Comparison of ENCODE assay signal across 16 cellular contexts in genomic region chr18:71471963-71472725, GRCh38.
DNase-seq lines count a peak whose midpoint lies in the region; ATAC-seq, FAIRE-seq and TF ChIP-seq lines count a peak whose summit lies in the region.
"Had no signal": no experiment of that assay in that cellular context is flagged by ENCODE, and none has a peak within 500 bp of the region (broad histone marks: within the 10 kb centered on the region; RNA-seq: fewer than 3 reads in every experiment).

No MANE protein-coding gene starts in this region.

- H3K27me3 ChIP-seq in neural progenitor cell (no peaks in the 10 kb centered on the region), tibial nerve (no peaks in the 10 kb centered on the region)
- H3K27me3 ChIP-seq: BLaER1, SJSA1 had no signal

- H3K9ac ChIP-seq in kidney (ENCODE audit: low read length in 2 of 2) (no peak overlapping the region), neural progenitor cell (no peak overlapping the region)
- H3K9ac ChIP-seq: BLaER1 had no signal

- TF ChIP-seq EP300 in tibial nerve (IDR thresholded peaks at IDR 0.05): no peak

- no peaks in the 10 kb centered on the region for H4K20me1 ChIP-seq in neural progenitor cell (ENCODE audit: low read depth)
- H4K20me1 ChIP-seq: BLaER1 had no signal

- H3F3A ChIP-seq in neural progenitor cell (ENCODE audit: low read depth): no peaks in the 10 kb centered on the region

- DNase-seq in Daoy (ENCODE audit: low read depth) (peak; percentile 36), RCC 7860 (ENCODE audit: low spot score) (peak; percentile 8), kidney (peak; percentile 74), neural progenitor cell (ENCODE audit: low spot score) (peak; percentile 37), mesothelial cell of epicardium (ENCODE audit: low spot score in 2 of 2, unreplicated experiment in 2 of 2) (no peak), left lobe of liver (ENCODE audit: low spot score) (no peak), tibial nerve (ENCODE audit: low spot score in 2 of 2) (no peak)
- DNase-seq: CD8-positive, alpha-beta memory T cell; Kasumi-1; NCI-H1105; NCI-H187 had no signal

- H3K27me3 Mint-ChIP-seq in neural progenitor cell (ENCODE audit: insufficient read depth, low read depth) (no peaks in the 10 kb centered on the region), mesothelial cell of epicardium (ENCODE audit: low read depth) (no peaks in the 10 kb centered on the region)
- H3K27me3 Mint-ChIP-seq: CD8-positive, alpha-beta memory T cell; IgD-negative memory B cell had no signal

- no peak overlapping the region for H3K4me2 ChIP-seq in neural progenitor cell
- H3K4me2 ChIP-seq: BLaER1 had no signal

- no peak for ATAC-seq in left lobe of liver

- H3K4me3 Mint-ChIP-seq in neural progenitor cell (no peak overlapping the region), mesothelial cell of epicardium (no peak overlapping the region)
- H3K4me3 Mint-ChIP-seq: CD8-positive, alpha-beta memory T cell; IgD-negative memory B cell had no signal

- H3K4me3 ChIP-seq in kidney (ENCODE audit: low read length in 2 of 2): peak overlapping the region in 1 of 2 donors; percentile 27
- no peak overlapping the region for H3K4me3 ChIP-seq in neural progenitor cell
- no peak overlapping the region for H3K4me3 ChIP-seq in tibial nerve
- H3K4me3 ChIP-seq: BLaER1, HAP-1, SJSA1 had no signal

- WGBS in tibial nerve, 2 donors: 81 to 82% methylated on average over 19 of the region's 19 CpGs

- H3K36me3 ChIP-seq in kidney (ENCODE audit: control insufficient read depth in 1 of 2, insufficient read depth in 2 of 2, low read length in 2 of 2) (no peaks in the 10 kb centered on the region), neural progenitor cell (no peaks in the 10 kb centered on the region), tibial nerve (no peaks in the 10 kb centered on the region)
- H3K36me3 ChIP-seq: BLaER1, HAP-1, SJSA1 had no signal

- H3K9me3 Mint-ChIP-seq in neural progenitor cell (no peaks in the 10 kb centered on the region), mesothelial cell of epicardium (peaks cover 7% of the 10 kb centered on the region)

- H3K36me3 Mint-ChIP-seq in neural progenitor cell (no peaks in the 10 kb centered on the region), mesothelial cell of epicardium (no peaks in the 10 kb centered on the region)
- H3K36me3 Mint-ChIP-seq: CD8-positive, alpha-beta memory T cell had no signal

- no peak for TF ChIP-seq POLR2A in tibial nerve (IDR thresholded peaks at IDR 0.05)

- peak overlapping the region in 1 of 2 donors; percentile 18 for H3K27ac ChIP-seq in kidney (ENCODE audit: low read depth in 2 of 2, low read length in 2 of 2)
- no peak overlapping the region for H3K27ac ChIP-seq in neural progenitor cell
- H3K27ac ChIP-seq in tibial nerve: no peak overlapping the region
- H3K27ac ChIP-seq: BLaER1, RWPE1, SJSA1 had no signal

- H3K9me3 ChIP-seq in kidney (ENCODE audit: control insufficient read depth in 1 of 2, low read length in 2 of 2) (no peaks in the 10 kb centered on the region), neural progenitor cell (ENCODE audit: low read depth) (no peaks in the 10 kb centered on the region), tibial nerve (no peaks in the 10 kb centered on the region)
- H3K9me3 ChIP-seq: BLaER1, HAP-1 had no signal

- no peaks in the 10 kb centered on the region for H3K79me2 ChIP-seq in neural progenitor cell (ENCODE audit: low read depth)

- FAIRE-seq in RCC 7860 (lab: Jason Lieb, UNC): no peak
- no peak for FAIRE-seq in kidney (lab: Jason Lieb, UNC)

- TF ChIP-seq CTCF in kidney (IDR thresholded peaks at IDR 0.05; ENCODE audit: borderline replicate concordance, extremely low read depth, insufficient read depth): no peak
- no peak for TF ChIP-seq CTCF in neural progenitor cell (IDR thresholded peaks at IDR 0.05)
- TF ChIP-seq CTCF in mesothelial cell of epicardium (IDR thresholded peaks at IDR 0.05; ENCODE audit: unreplicated experiment): no peak
- no peak for TF ChIP-seq CTCF in tibial nerve (IDR thresholded peaks at IDR 0.05)

- no peak overlapping the region for H2AFZ ChIP-seq in neural progenitor cell (replicated peaks)

- H3K4me1 ChIP-seq in kidney (ENCODE audit: control insufficient read depth in 1 of 2, insufficient read depth in 1 of 2, low read depth in 1 of 2, low read length in 2 of 2) (peaks cover 0 to 2% of the 10 kb centered on the region in 2 donors), neural progenitor cell (no peaks in the 10 kb centered on the region), tibial nerve (no peaks in the 10 kb centered on the region)
- H3K4me1 ChIP-seq: BLaER1, HAP-1, SJSA1 had no signal

- H3K4me1 Mint-ChIP-seq in neural progenitor cell: peaks cover 8% of the 10 kb centered on the region
- H3K4me1 Mint-ChIP-seq in mesothelial cell of epicardium: no peaks in the 10 kb centered on the region
- H3K4me1 Mint-ChIP-seq: CD8-positive, alpha-beta memory T cell; IgD-negative memory B cell had no signal

- H3K27ac Mint-ChIP-seq in neural progenitor cell (peak overlapping the region; percentile 28), mesothelial cell of epicardium (no peak overlapping the region)
- H3K27ac Mint-ChIP-seq: CD8-positive, alpha-beta memory T cell; IgD-negative memory B cell had no signal

- intact Hi-C loops in kidney (cut with DNase I): no loop called here

Comparison
In these comparisons a context has a peak if more than half of its experiments do, and no peak if none do; other contexts are left out.
1. DNase-seq: peak in Daoy (single experiment), RCC 7860 (single experiment), kidney (single experiment) and neural progenitor cell (single experiment); none in mesothelial cell of epicardium (0 of 2), left lobe of liver (single experiment) and tibial nerve (0 of 2).